Comparison of ENCODE assay signal across 16 cellular contexts in genomic region chr1:222064388-222065201, GRCh38.
DNase-seq lines count a peak whose midpoint lies in the region; ATAC-seq and TF ChIP-seq lines count a peak whose summit lies in the region.
"Had no signal": no experiment of that assay in that cellular context is flagged by ENCODE, and none has a peak within 500 bp of the region (broad histone marks: within the 10 kb centered on the region; RNA-seq: fewer than 3 reads in every experiment).

No MANE protein-coding gene starts in this region.

- no peak for ATAC-seq in GM18868 (IDR thresholded peaks at IDR 0.05; ENCODE audit: unreplicated experiment)
- ATAC-seq in HG02763 (IDR thresholded peaks at IDR 0.05; ENCODE audit: unreplicated experiment) = no peak
- ATAC-seq: activated T-cell treated with anti-CD3 and anti-CD28 coated beads, Interleukin-2, amount 50 U/mL, for 72 hours; left lobe of liver had no signal

- no peak for TF ChIP-seq CTCF in epithelial cell of proximal tubule (conservative IDR thresholded peaks at IDR 0.05; ENCODE audit: low read depth, low read length)

- H3K4me3 ChIP-seq in epithelial cell of proximal tubule (ENCODE audit: low read depth, low read length) = no peak overlapping the region
- H3K4me3 ChIP-seq: colonic mucosa, prostate gland had no signal

- DNase-seq in Daoy (ENCODE audit: low read depth) (peak; percentile 29), NCI-H69 (lab: John Stamatoyannopoulos, UW) (peak; percentile 24), epithelial cell of proximal tubule (ENCODE audit: low read depth) (peak; percentile 74), renal cortical epithelial cell (ENCODE audit: low read depth) (peak; percentile 80), NCI-H345 treated with DMSO at 0.1 percent for 48 hours (lab: John Stamatoyannopoulos, UW; ENCODE audit: unreplicated experiment) (no peak), NCI-H146 (lab: John Stamatoyannopoulos, UW) (no peak)
- DNase-seq: activated T-cell treated with anti-CD3 and anti-CD28 coated beads, Interleukin-2, amount 50 U/mL, for 72 hours; CD8-positive, alpha-beta memory T cell; colonic mucosa; GDM1; NK-92 treated with Interleukin-12 subunit alpha and Interleukin-12 subunit beta, amount 100 ng/mL, for 24 hours; SIG-M5 had no signal

Comparison
In these comparisons a context has a peak if more than half of its experiments do, and no peak if none do; other contexts are left out.
1. DNase-seq: peak in Daoy (single experiment), NCI-H69 (single experiment), epithelial cell of proximal tubule (single experiment) and renal cortical epithelial cell (single experiment); none in NCI-H345 treated with DMSO at 0.1 percent for 48 hours (single experiment) and NCI-H146 (single experiment).